In genomic region chr5:119357309-119357708, GRCh38 we compare ENCODE assay signal across 9 cellular contexts. TPM values are rescaled to one million over a fixed set of nuclear protein-coding genes. Genes with fewer than 3 reads are reported as not detected.
DNase-seq lines count a peak whose midpoint lies in the region; ATAC-seq, FAIRE-seq and TF ChIP-seq lines count a peak whose summit lies in the region.
"Had no signal": no experiment of that assay in that cellular context is flagged by ENCODE, and none has a peak within 500 bp of the region (broad histone marks: within the 10 kb centered on the region; RNA-seq: fewer than 3 reads in every experiment).

No MANE protein-coding gene starts in this region.

- intact Hi-C loops in HepG2 (cut with micrococcal nuclease; ENCODE audit: unreplicated experiment) = no loop called here
- intact Hi-C loops in ascending aorta (cut with DNase I) = loop anchor here (2.0 kb wide), 1 partner anchor 41 kb away; no protein-coding TSS in a partner anchor
- intact Hi-C loops in uterus (cut with DNase I; ENCODE audit: low total_unique reads) = no loop called here

- no peak overlapping the region for H2AFZ ChIP-seq in HepG2 (ENCODE audit: low read length)

- POLR2A ChIA-PET in HepG2 (lab: Yijun Ruan, JAX) = no interaction called here

- no peaks in the 10 kb centered on the region for H4K20me1 ChIP-seq in HepG2 (ENCODE audit: insufficient read depth, low read length)

- H3K4me3 Mint-ChIP-seq in mesothelial cell of epicardium (peak overlapping the region; percentile 91), glutamatergic neuron (ENCODE audit: unreplicated experiment) (no peak overlapping the region)

- H3K9ac ChIP-seq in liver (ENCODE audit: low read depth in 1 of 2, low read length in 2 of 2) (peak overlapping the region in 1 of 2 donors; percentile 3), HepG2 (ENCODE audit: insufficient read depth, low read depth, low read length) (no peak overlapping the region)

- H3K27me3 ChIP-seq in liver (ENCODE audit: control insufficient read depth in 4 of 4, insufficient read depth in 4 of 4, low read length in 3 of 4) = no peaks in the 10 kb centered on the region
- H3K27me3 ChIP-seq in HepG2 (ENCODE audit: control insufficient read depth in 1 of 2, insufficient read depth in 2 of 2, low read length in 2 of 2) = no peaks in the 10 kb centered on the region
- H3K27me3 ChIP-seq in ascending aorta = no peaks in the 10 kb centered on the region
- H3K27me3 ChIP-seq in uterus = no peaks in the 10 kb centered on the region

- peak overlapping the region; percentile 91 for H3K27ac Mint-ChIP-seq in mesothelial cell of epicardium
- H3K27ac Mint-ChIP-seq in glutamatergic neuron (ENCODE audit: unreplicated experiment) = no peak overlapping the region

- H3K27ac ChIP-seq in liver (ENCODE audit: low read depth in 1 of 2, low read length in 2 of 2) (no peak overlapping the region), HepG2 (ENCODE audit: extremely low read length, insufficient read depth, low read length) (no peak overlapping the region), ascending aorta (peak overlapping the region; percentile 73), uterus (peak overlapping the region; percentile 23 to 78)

- H3K36me3 ChIP-seq in liver (ENCODE audit: control insufficient read depth in 4 of 4, insufficient read depth in 3 of 4, low read depth in 1 of 4, low read length in 3 of 4) = no peaks in the 10 kb centered on the region
- no peaks in the 10 kb centered on the region for H3K36me3 ChIP-seq in HepG2 (replicated peaks in 1 of 2; ENCODE audit: control insufficient read depth in 1 of 2, insufficient read depth in 2 of 2, low read length in 2 of 2)
- H3K36me3 ChIP-seq in ascending aorta = no peaks in the 10 kb centered on the region
- no peaks in the 10 kb centered on the region for H3K36me3 ChIP-seq in uterus

- H3K79me2 ChIP-seq in HepG2 (ENCODE audit: insufficient read depth, low read length) = no peaks in the 10 kb centered on the region

- TF ChIP-seq EP300 in HepG2 (IDR thresholded peaks at IDR 0.05; ENCODE audit: low read depth in 2 of 2, low read length in 2 of 2) (no peak), HepG2 (CRISPR knock-in tag; IDR thresholded peaks at IDR 0.05; ENCODE audit: borderline replicate concordance) (no peak)

- CTCF ChIA-PET in HepG2 (lab: Yijun Ruan, JAX; ENCODE audit: low intra/inter-chr PET ratio, low total read pairs) = no interaction called here

- H3K4me1 ChIP-seq in liver (ENCODE audit: control insufficient read depth in 4 of 4, insufficient read depth in 4 of 4, low read length in 3 of 4) = peaks cover 0 to 5% (median 1%) of the 10 kb centered on the region in 4 donors
- H3K4me1 ChIP-seq in HepG2 (ENCODE audit: insufficient read depth, low read length) = peaks cover 20% of the 10 kb centered on the region
- H3K4me1 ChIP-seq in ascending aorta = peaks cover 4 to 15% of the 10 kb centered on the region in 2 donors
- peaks cover 0 to 9% of the 10 kb centered on the region in 2 donors for H3K4me1 ChIP-seq in uterus

- WGBS in liver = 71% methylated on average over 3 of the region's 3 CpGs
- WGBS in HepG2 (ENCODE audit: low lambda C conversion rate) = 87% methylated on average over 3 of the region's 3 CpGs

- H3K4me3 ChIP-seq in liver (ENCODE audit: low read depth in 1 of 3, low read length in 3 of 3) (peak overlapping the region in 2 of 3 donors; percentile 9 to 56), HepG2 (replicated peaks in 1 of 3; ENCODE audit: insufficient read depth in 1 of 3, low read depth in 2 of 3, low read length in 3 of 3) (no peak overlapping the region), ascending aorta (peak overlapping the region; percentile 74 to 87), uterus (no peak overlapping the region)

- H3K27me3 Mint-ChIP-seq in mesothelial cell of epicardium (ENCODE audit: low read depth) = no peaks in the 10 kb centered on the region
- peaks cover 10% of the 10 kb centered on the region for H3K27me3 Mint-ChIP-seq in glutamatergic neuron (ENCODE audit: unreplicated experiment)

- no TSS peak for BruUV-seq in HepG2 (replicated peaks; lab: Mats Ljungman, UMichigan)

- peaks cover 4% of the 10 kb centered on the region for H3K36me3 Mint-ChIP-seq in mesothelial cell of epicardium
- no peaks in the 10 kb centered on the region for H3K36me3 Mint-ChIP-seq in glutamatergic neuron (ENCODE audit: unreplicated experiment)

- in situ Hi-C loops in HepG2 (cut with HindIII; ENCODE audit: extremely low pct_ligation_motif_present, low pct_unique_long_range_greater_than_20kb) = no loop called here

- no peak overlapping the region for H3K4me2 ChIP-seq in HepG2 (ENCODE audit: low read depth, low read length)

- TF ChIP-seq CTCF in liver (IDR thresholded peaks at IDR 0.05; ENCODE audit: low read depth, low read length, missing input control) (no peak), HepG2 (CRISPR knock-in tag; IDR thresholded peaks at IDR 0.05) (no peak), ascending aorta (IDR thresholded peaks at IDR 0.05) (no peak), mesothelial cell of epicardium (IDR thresholded peaks at IDR 0.05; ENCODE audit: unreplicated experiment) (no peak), uterus (IDR thresholded peaks at IDR 0.05) (no peak), glutamatergic neuron (IDR thresholded peaks at IDR 0.05; ENCODE audit: partially characterized antibody, unreplicated experiment) (no peak)

- no peak for DNase-seq in HepG2 (ENCODE audit: low spot score)
- DNase-seq in ascending aorta (ENCODE audit: low spot score in 2 of 2) = no peak
- DNase-seq in mesothelial cell of epicardium (ENCODE audit: low spot score in 2 of 2, unreplicated experiment in 2 of 2) = no peak
- no peak for DNase-seq in uterus
- no peak for DNase-seq in NCI-H187 treated with DMSO at 0.1 percent for 48 hours (lab: John Stamatoyannopoulos, UW)
- DNase-seq in NCI-H510A treated with DMSO at 0.1 percent for 48 hours (lab: John Stamatoyannopoulos, UW) = no peak
- DNase-seq in glutamatergic neuron = no peak
- DNase-seq: NCI-H748 treated with DMSO at 0.1 percent for 48 hours had no signal

- no peak for FAIRE-seq in HepG2 (lab: Jason Lieb, UNC)

- no peaks in the 10 kb centered on the region for H3K9me3 ChIP-seq in liver (ENCODE audit: control insufficient read depth in 4 of 4, low read length in 3 of 4)
- H3K9me3 ChIP-seq in HepG2 (ENCODE audit: low read length) = no peaks in the 10 kb centered on the region
- H3K9me3 ChIP-seq in ascending aorta = no peaks in the 10 kb centered on the region
- no peaks in the 10 kb centered on the region for H3K9me3 ChIP-seq in uterus

- H3K4me1 Mint-ChIP-seq in mesothelial cell of epicardium = peaks cover 80% of the 10 kb centered on the region
- peaks cover 12% of the 10 kb centered on the region for H3K4me1 Mint-ChIP-seq in glutamatergic neuron (ENCODE audit: low read depth, unreplicated experiment)

- ATAC-seq in HepG2 = no peak

- no peak for TF ChIP-seq RAD21 in liver (IDR thresholded peaks at IDR 0.05)
- TF ChIP-seq RAD21 in HepG2 (CRISPR knock-in tag; IDR thresholded peaks at IDR 0.05) = no peak

- no peaks in the 10 kb centered on the region for H3K9me3 Mint-ChIP-seq in mesothelial cell of epicardium
- no peaks in the 10 kb centered on the region for H3K9me3 Mint-ChIP-seq in glutamatergic neuron (ENCODE audit: unreplicated experiment)

- TF ChIP-seq POLR2A in HepG2 (IDR thresholded peaks at IDR 0.05; ENCODE audit: insufficient read depth in 1 of 2, low read depth in 2 of 2, low read length in 2 of 2) = no peak
- no peak for TF ChIP-seq POLR2A in uterus (IDR thresholded peaks at IDR 0.05)

TF ChIP-seq in liver, 16 proteins besides CTCF, POLR2A, EP300 and RAD21 (continues in another document):
- TF ChIP-seq RXRA (IDR thresholded peaks at IDR 0.05) = no peak
- no peak for TF ChIP-seq FOXA2 (IDR thresholded peaks at IDR 0.05)
- TF ChIP-seq HNF4A (conservative IDR thresholded peaks at IDR 0.05) = no peak
- no peak for TF ChIP-seq GABPA (IDR thresholded peaks at IDR 0.05 in 1 of 2, conservative IDR thresholded peaks at IDR 0.05 in 1 of 2)

TF ChIP-seq in HepG2, 621 proteins besides CTCF, POLR2A, EP300 and RAD21 (continues in another document):
- TF ChIP-seq SRY (CRISPR knock-in tag; IDR thresholded peaks at IDR 0.05) (no peak), ZNF709 (CRISPR knock-in tag; IDR thresholded peaks at IDR 0.05) (no peak), SOX13 (IDR thresholded peaks at IDR 0.05) (no peak), SOX13 (CRISPR knock-in tag; conservative IDR thresholded peaks at IDR 0.05 in 1 of 2, IDR thresholded peaks at IDR 0.05 in 1 of 2) (no peak), KLF15 (CRISPR knock-in tag; IDR thresholded peaks at IDR 0.05; ENCODE audit: borderline replicate concordance) (no peak), DNMT3B (CRISPR knock-in tag; conservative IDR thresholded peaks at IDR 0.05) (no peak)

RNA-seq across cellular contexts. Expression of gene TNFAIP8, which starts 1.5 kb away (rescaled TPM):
- total RNA-seq in liver = 10 to 100 TPM in 1 of 2 donors, 1 to 10 TPM in 1; 5.5 to 28.6 TPM
- 1 to 10 TPM; 2.6 to 3.3 TPM for polyA plus RNA-seq in liver
- total RNA-seq in HepG2 (2016; rRNA removed; fragmentation: Illumina TruSeq; extraction: Trizol) = 11.2 and 14.9 TPM in 2 replicates
- total RNA-seq in HepG2 (2016; cell fraction: cytosol; rRNA removed; fragmentation: Illumina TruSeq; extraction: Trizol; ENCODE audit: low read depth) = 3.2 and 3.7 TPM in 2 replicates
- 13.3 and 15.4 TPM in 2 replicates for total RNA-seq in HepG2 (2016; cell fraction: insoluble cytoplasmic fraction; rRNA removed; fragmentation: Illumina TruSeq; extraction: Trizol)
- total RNA-seq in HepG2 (2016; cell fraction: membrane; rRNA removed; fragmentation: Illumina TruSeq; extraction: Trizol) = 7.0 and 8.4 TPM in 2 replicates
- 3.7 and 5.8 TPM in 2 replicates for total RNA-seq in HepG2 (2016; cell fraction: nucleus; rRNA removed; fragmentation: Illumina TruSeq; extraction: Trizol)
- 4.9 and 6.4 TPM in 2 replicates for polyA plus RNA-seq in HepG2 (2011; rRNA removed)
- 6.7 and 7.1 TPM in 2 replicates for polyA plus RNA-seq in HepG2 (2011; cell fraction: cytosol; rRNA removed)
- 2.5 TPM in 2 replicates for polyA plus RNA-seq in HepG2 (2011; cell fraction: nucleus; rRNA removed)
- 6.2 and 6.6 TPM in 2 replicates for polyA plus RNA-seq in HepG2 (2012)
- polyA plus RNA-seq in HepG2 (2016; cell fraction: cytosol; fragmentation: Illumina TruSeq; extraction: Trizol; ENCODE audit: low read depth) = 1.0 and 1.2 TPM in 2 replicates
- 16.1 and 16.3 TPM in 2 replicates for polyA plus RNA-seq in HepG2 (2016; cell fraction: insoluble cytoplasmic fraction; fragmentation: Illumina TruSeq; extraction: Trizol; ENCODE audit: low read depth)
- 2.5 and 2.7 TPM in 2 replicates for polyA plus RNA-seq in HepG2 (2016; cell fraction: membrane; fragmentation: Illumina TruSeq; extraction: Trizol; ENCODE audit: low read depth)
- polyA plus RNA-seq in HepG2 (2016; cell fraction: nucleus; fragmentation: Illumina TruSeq; extraction: Trizol; ENCODE audit: insufficient read depth, low read depth) = 5.1 and 5.5 TPM in 2 replicates
- 3.0 and 11.3 TPM in 2 replicates for polyA minus RNA-seq in HepG2 (2011; rRNA and poly(A)+ RNA removed; ENCODE audit: low replicate concordance)
- polyA minus RNA-seq in HepG2 (2011; cell fraction: cytosol; rRNA and poly(A)+ RNA removed) = 8.5 and 9.0 TPM in 2 replicates
- polyA minus RNA-seq in HepG2 (2011; cell fraction: nucleus; rRNA and poly(A)+ RNA removed) = 5.5 and 10.3 TPM in 2 replicates
- total RNA-seq in ascending aorta = 3.5 TPM
- 26.5 to 33.3 TPM (median 28.6 TPM) in 3 replicates for total RNA-seq in mesothelial cell of epicardium
- total RNA-seq in uterus = 10 to 100 TPM in 3 of 4 donors, 1 to 10 TPM in 1; 2.0 to 42.7 (median 15.5) TPM
- total RNA-seq in glutamatergic neuron (ENCODE audit: unreplicated experiment) = 2.5 TPM

Comparison
In these comparisons a context has a peak if more than half of its experiments do, and no peak if none do; other contexts are left out.
1. H3K4me3 ChIP-seq: peak in liver (2 of 3) and ascending aorta (2 of 2); none in HepG2 (0 of 3) and uterus (0 of 2).
2. H3K27ac ChIP-seq: peak in ascending aorta (2 of 2) and uterus (2 of 2); none in liver (0 of 2) and HepG2 (single experiment).